In genomic region chr5:117266237-117266725, GRCh38 we compare ENCODE assay signal across 11 cellular contexts.
"Had no signal": no experiment of that assay in that cellular context is flagged by ENCODE, and none has a peak within 500 bp of the region (broad histone marks: within the 10 kb centered on the region; RNA-seq: fewer than 3 reads in every experiment).

No MANE protein-coding gene starts in this region.

- H3K27me3 ChIP-seq: esophagus muscularis mucosa, right atrium auricular region, tibial artery had no signal

- H3K27ac ChIP-seq: esophagus muscularis mucosa, right atrium auricular region, tibial artery had no signal

- H3K4me3 ChIP-seq: esophagus muscularis mucosa, right atrium auricular region, tibial artery had no signal

- DNase-seq: activated CD8-positive, alpha-beta memory T cell treated with anti-CD3 and anti-CD28 coated beads for 24 hours; activated effector memory CD4-positive, alpha-beta T cell treated with anti-CD3 and anti-CD28 coated beads, Interleukin-2, amount 50 U/mL, for 16 hours; activated T-cell treated with anti-CD3 and anti-CD28 coated beads, Interleukin-2, amount 50 U/mL, for 72 hours; effector CD8-positive, alpha-beta T cell; islet precursor cell; occipital lobe; stimulated activated CD4-positive, alpha-beta T cell treated with anti-CD3 and anti-CD28 coated beads, Interleukin-2, amount 100 ng/mL, for 24 hours; stimulated activated naive CD4-positive, alpha-beta T cell treated with Interleukin-2 at 50 U/mL for 16 hours; tibial artery had no signal

- H3K4me1 ChIP-seq: right atrium auricular region, tibial artery had no signal

- H3K36me3 ChIP-seq: esophagus muscularis mucosa, right atrium auricular region, tibial artery had no signal
